28 cellular contexts compared by ENCODE assay signal in the genomic region with DNA sequence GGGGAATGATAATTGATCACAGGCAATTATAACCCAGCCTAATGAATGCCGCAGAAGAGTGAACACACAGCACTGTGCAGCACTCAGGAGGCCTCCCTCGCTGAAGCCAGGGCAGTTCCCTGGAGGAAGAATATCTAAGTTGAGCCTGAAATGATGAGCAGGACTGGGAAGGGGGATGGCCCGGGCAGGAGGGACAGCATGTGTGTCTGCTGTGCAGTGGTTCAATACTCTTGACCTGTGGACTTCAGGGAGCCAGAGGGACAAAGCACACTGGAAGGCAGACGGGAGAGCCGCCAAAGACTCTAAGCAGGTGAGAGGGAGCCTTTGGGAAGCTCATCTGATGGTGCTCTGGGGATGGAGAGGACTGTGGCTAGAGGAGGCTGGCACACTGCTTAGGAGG.
"Had no signal": no experiment of that assay in that cellular context is flagged by ENCODE, and none has a peak within 500 bp of the region (broad histone marks: within the 10 kb centered on the region; RNA-seq: fewer than 3 reads in every experiment).

No MANE protein-coding gene starts in this region.

- H3K4me1 Mint-ChIP-seq: activated B cell treated with CpG ODN at 0.5 μM for 24 hours; activated CD4-positive, alpha-beta T cell treated with anti-CD3 and anti-CD28 coated beads, Interleukin-2, amount 10 ng/mL, durations not matched to agents 24 days and 14 days; activated CD8-positive, alpha-beta memory T cell treated with anti-CD3 and anti-CD28 coated beads, Interleukin-2, amount 10 ng/mL, durations not matched to agents 7 days and 5 days; activated naive CD4-positive, alpha-beta T cell treated with anti-CD3 and anti-CD28 coated beads, Interleukin-2, amount 50 U/mL, for 24 hours; T-cell had no signal

- ATAC-seq: activated CD8-positive, alpha-beta memory T cell treated with anti-CD3 and anti-CD28 coated beads, Interleukin-2, amount 10 ng/mL, durations not matched to agents 7 days and 5 days; PC-3; T-cell had no signal

- H3K9me3 Mint-ChIP-seq: activated CD4-positive, alpha-beta T cell treated with anti-CD3 and anti-CD28 coated beads, Interleukin-2, amount 10 ng/mL, durations not matched to agents 24 days and 14 days; activated T-cell treated with anti-CD3 and anti-CD28 coated beads, Interleukin-2, amount 50 U/mL, for 24 hours; activated T-helper 1 cell treated with anti-CD3 and anti-CD28 coated beads, Interleukin-12 subunit alpha, Interleukin-12 subunit beta, Interleukin-2, Interleukin-4 antibody, amounts not matched to agents 30 ng/mL and 10 ng/mL and 1 ng/mL, durations not matched to agents 14 hours and 24 hours and 36 hours had no signal

- H3K4me3 Mint-ChIP-seq: activated B cell treated with CpG ODN at 0.5 μM for 24 hours; activated CD4-positive, alpha-beta T cell treated with anti-CD3 and anti-CD28 coated beads, Interleukin-2, amount 10 ng/mL, durations not matched to agents 24 days and 14 days; activated CD8-positive, alpha-beta memory T cell treated with anti-CD3 and anti-CD28 coated beads, Interleukin-2, amount 10 ng/mL, durations not matched to agents 7 days and 5 days; activated naive CD4-positive, alpha-beta T cell treated with anti-CD3 and anti-CD28 coated beads, Interleukin-2, amount 50 U/mL, for 24 hours; activated T-cell treated with anti-CD3 and anti-CD28 coated beads, Interleukin-2, amount 50 U/mL, for 24 hours; activated T-helper 1 cell treated with anti-CD3 and anti-CD28 coated beads, Interleukin-12 subunit alpha, Interleukin-12 subunit beta, Interleukin-2, Interleukin-4 antibody, amounts not matched to agents 30 ng/mL and 10 ng/mL and 1 ng/mL, durations not matched to agents 14 hours and 24 hours and 36 hours; brain; T-cell had no signal

- H3K27ac ChIP-seq: cardiac muscle cell had no signal

- H3K36me3 ChIP-seq: cardiac muscle cell had no signal

- H3K27ac Mint-ChIP-seq: activated B cell treated with CpG ODN at 0.5 μM for 24 hours; activated CD4-positive, alpha-beta T cell treated with anti-CD3 and anti-CD28 coated beads, Interleukin-2, amount 10 ng/mL, durations not matched to agents 24 days and 14 days; activated CD8-positive, alpha-beta memory T cell treated with anti-CD3 and anti-CD28 coated beads, Interleukin-2, amount 10 ng/mL, durations not matched to agents 7 days and 5 days; activated naive CD4-positive, alpha-beta T cell treated with anti-CD3 and anti-CD28 coated beads, Interleukin-2, amount 50 U/mL, for 24 hours; activated T-cell treated with anti-CD3 and anti-CD28 coated beads, Interleukin-2, amount 50 U/mL, for 24 hours; activated T-helper 1 cell treated with anti-CD3 and anti-CD28 coated beads, Interleukin-12 subunit alpha, Interleukin-12 subunit beta, Interleukin-2, Interleukin-4 antibody, amounts not matched to agents 30 ng/mL and 10 ng/mL and 1 ng/mL, durations not matched to agents 14 hours and 24 hours and 36 hours; brain; T-cell had no signal

- H3K4me3 ChIP-seq: cardiac muscle cell had no signal

- FAIRE-seq: astrocyte, RCC 7860, TTC549 had no signal

- DNase-seq: activated B cell treated with CpG ODN at 0.5 μM for 24 hours; activated CD4-positive, alpha-beta T cell treated with anti-CD3 and anti-CD28 coated beads for 1 hour; activated CD4-positive, alpha-beta T cell treated with anti-CD3 and anti-CD28 coated beads, Interleukin-2, amount 10 ng/mL, durations not matched to agents 24 days and 14 days; activated CD4-positive, alpha-beta T cell treated with anti-CD3 and anti-CD28 coated beads, Interleukin-2, amount 50 U/mL, for 48 hours; activated CD8-positive, alpha-beta memory T cell treated with anti-CD3 and anti-CD28 coated beads, Interleukin-2, amount 10 ng/mL, durations not matched to agents 7 days and 5 days; activated effector memory CD4-positive, alpha-beta T cell treated with Interleukin-2 at 50 U/mL for 16 hours; activated naive CD4-positive, alpha-beta T cell; activated T-cell treated with anti-CD3 and anti-CD28 coated beads, Interleukin-2, amount 50 U/mL, for 24 hours; amygdala; Kasumi-1; NCI-H1105 treated with DMSO at 0.1 percent for 48 hours; NCI-H1436 treated with DMSO at 0.1 percent for 48 hours; NCI-H187; NCI-H2081; NCI-H510A treated with DMSO at 0.1 percent for 48 hours; NCI-H69; PC-3; SHP77 treated with DMSO at 0.1 percent for 48 hours; T-cell; T-helper 2 cell; T1000 had no signal

- H3K36me3 Mint-ChIP-seq: activated CD8-positive, alpha-beta memory T cell treated with anti-CD3 and anti-CD28 coated beads, Interleukin-2, amount 10 ng/mL, durations not matched to agents 7 days and 5 days; activated naive CD4-positive, alpha-beta T cell treated with anti-CD3 and anti-CD28 coated beads, Interleukin-2, amount 50 U/mL, for 24 hours; brain; T-cell had no signal

- H3K27me3 ChIP-seq: cardiac muscle cell had no signal
